17 cellular contexts compared by ENCODE assay signal in the genomic region with DNA sequence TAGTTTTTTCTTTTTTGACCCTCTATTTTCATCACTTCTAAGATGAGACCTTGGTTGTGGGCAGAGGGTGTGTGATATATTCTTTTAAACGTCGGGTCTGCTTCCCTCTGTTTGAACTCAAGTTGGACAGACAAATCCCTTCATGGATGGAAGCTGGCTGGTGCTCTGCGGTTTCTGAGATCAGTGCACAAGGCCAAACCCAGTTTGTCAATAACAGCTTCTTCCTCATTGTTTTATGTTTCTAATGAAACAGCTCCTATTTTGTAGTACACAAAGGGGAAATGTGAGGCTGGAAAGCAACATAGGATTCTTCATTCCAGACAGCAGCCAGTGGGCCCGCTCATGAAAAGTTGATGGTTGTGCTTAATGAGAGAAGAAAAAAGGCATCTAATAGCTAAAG.
A peak's percentile ranks its signal among the peaks of the same experiment; 100 is the strongest.
DNase-seq lines count a peak whose midpoint lies in the region; ATAC-seq and TF ChIP-seq lines count a peak whose summit lies in the region.
"Had no signal": no experiment of that assay in that cellular context is flagged by ENCODE, and none has a peak within 500 bp of the region (broad histone marks: within the 10 kb centered on the region; RNA-seq: fewer than 3 reads in every experiment).

No MANE protein-coding gene starts in this region.

- no peaks in the 10 kb centered on the region for H3K27me3 Mint-ChIP-seq in activated T-cell treated with anti-CD3 and anti-CD28 coated beads, Interleukin-2, amount 50 U/mL, for 24 hours
- no peaks in the 10 kb centered on the region for H3K27me3 Mint-ChIP-seq in activated T-cell treated with anti-CD3 and anti-CD28 coated beads, Interleukin-2, amount 50 U/mL, for 4 hours (ENCODE audit: low read depth)
- H3K27me3 Mint-ChIP-seq: central memory CD8-positive, alpha-beta T cell had no signal

- ATAC-seq in activated T-cell treated with anti-CD3 and anti-CD28 coated beads, Interleukin-2, amount 50 U/mL, for 4 hours = no peak
- ATAC-seq: stimulated activated naive CD8-positive, alpha-beta T cell treated with anti-CD3 and anti-CD28 coated beads, Interleukin-15, Interleukin-2, amounts not matched to agents 100 U/mL and 50 U/mL, for 24 hours had no signal

- H3K9me3 ChIP-seq in SJSA1 (replicated peaks) (peaks cover 5% of the 10 kb centered on the region; the same call in 1 of the 2 replicates), vagina (no peaks in the 10 kb centered on the region)
- H3K9me3 ChIP-seq: ovary had no signal

- H3K36me3 Mint-ChIP-seq in activated T-cell treated with anti-CD3 and anti-CD28 coated beads, Interleukin-2, amount 50 U/mL, for 24 hours (ENCODE audit: low read depth) = peaks cover 65% of the 10 kb centered on the region
- peaks cover 15% of the 10 kb centered on the region for H3K36me3 Mint-ChIP-seq in activated T-cell treated with anti-CD3 and anti-CD28 coated beads, Interleukin-2, amount 50 U/mL, for 4 hours (ENCODE audit: insufficient read depth)

- no peaks in the 10 kb centered on the region for H3K27me3 ChIP-seq in SJSA1 (replicated peaks)
- H3K27me3 ChIP-seq in vagina = no peaks in the 10 kb centered on the region
- H3K27me3 ChIP-seq: ovary had no signal

- DNase-seq in activated T-cell treated with anti-CD3 and anti-CD28 coated beads, Interleukin-2, amount 50 U/mL, for 24 hours = no peak
- DNase-seq in activated T-cell treated with anti-CD3 and anti-CD28 coated beads, Interleukin-2, amount 50 U/mL, for 4 hours = no peak
- DNase-seq in SJSA1 (ENCODE audit: low read depth in 1 of 2, low spot score in 2 of 2) = no peak
- DNase-seq in medulla oblongata (ENCODE audit: extremely low spot score) = peak; percentile 74
- no peak for DNase-seq in vagina (ENCODE audit: extremely low spot score in 2 of 2)
- DNase-seq in NCI-H446 treated with DMSO at 0.1 percent for 48 hours (lab: John Stamatoyannopoulos, UW) = no peak
- no peak for DNase-seq in stimulated activated CD4-positive, alpha-beta T cell treated with anti-CD3 and anti-CD28 coated beads, Interleukin-4, amount 100 ng/mL, for 1 hour
- no peak for DNase-seq in activated CD4-positive, CD25-positive, alpha-beta regulatory T cell (lab: John Stamatoyannopoulos, UW)
- DNase-seq: activated CD4-positive, alpha-beta T cell treated with anti-CD3 and anti-CD28 coated beads for 48 hours; activated T-cell treated with anti-CD3 and anti-CD28 coated beads, Interleukin-2, amount 50 U/mL, for 1 hour; glutamatergic neuron; NCI-H1930; ovary; RPMI8226; stimulated activated naive CD8-positive, alpha-beta T cell treated with anti-CD3 and anti-CD28 coated beads, Interleukin-15, Interleukin-2, amounts not matched to agents 100 U/mL and 50 U/mL, for 24 hours had no signal

- no peak overlapping the region for H3K4me3 ChIP-seq in SJSA1
- H3K4me3 ChIP-seq in vagina = no peak overlapping the region
- H3K4me3 ChIP-seq: ovary, smooth muscle cell had no signal

- no peak overlapping the region for H3K4me3 Mint-ChIP-seq in activated T-cell treated with anti-CD3 and anti-CD28 coated beads, Interleukin-2, amount 50 U/mL, for 24 hours
- no peak overlapping the region for H3K4me3 Mint-ChIP-seq in activated T-cell treated with anti-CD3 and anti-CD28 coated beads, Interleukin-2, amount 50 U/mL, for 4 hours
- H3K4me3 Mint-ChIP-seq: central memory CD8-positive, alpha-beta T cell had no signal

- intact Hi-C loops in vagina (cut with DNase I) = no loop called here

- H3K27ac Mint-ChIP-seq in activated T-cell treated with anti-CD3 and anti-CD28 coated beads, Interleukin-2, amount 50 U/mL, for 24 hours = peak overlapping the region; percentile 32

- H3K9me3 Mint-ChIP-seq in activated T-cell treated with anti-CD3 and anti-CD28 coated beads, Interleukin-2, amount 50 U/mL, for 24 hours = peaks cover 11% of the 10 kb centered on the region
- peaks cover 3% of the 10 kb centered on the region for H3K9me3 Mint-ChIP-seq in activated T-cell treated with anti-CD3 and anti-CD28 coated beads, Interleukin-2, amount 50 U/mL, for 4 hours

- peaks cover 71% of the 10 kb centered on the region for H3K4me1 Mint-ChIP-seq in activated T-cell treated with anti-CD3 and anti-CD28 coated beads, Interleukin-2, amount 50 U/mL, for 24 hours (ENCODE audit: low read depth)
- H3K4me1 Mint-ChIP-seq in activated T-cell treated with anti-CD3 and anti-CD28 coated beads, Interleukin-2, amount 50 U/mL, for 4 hours (ENCODE audit: low read depth) = peaks cover 52% of the 10 kb centered on the region

- H3K27ac ChIP-seq in SJSA1 (peak overlapping the region; percentile 8; the same call in 1 of the 2 replicates), vagina (peak overlapping the region; percentile 61)
- H3K27ac ChIP-seq: ovary had no signal

- no peak for TF ChIP-seq CTCF in vagina (IDR thresholded peaks at IDR 0.05)

- H3K36me3 ChIP-seq in SJSA1 = peaks cover 15% of the 10 kb centered on the region
- no peaks in the 10 kb centered on the region for H3K36me3 ChIP-seq in vagina
- H3K36me3 ChIP-seq: ovary had no signal

- no peak for TF ChIP-seq POLR2A in vagina (IDR thresholded peaks at IDR 0.05)

- H3K4me1 ChIP-seq in SJSA1 (replicated peaks) (peaks cover 79% of the 10 kb centered on the region), vagina (peaks cover 47% of the 10 kb centered on the region)
